ENCODE assay signal across 8 cellular contexts in genomic region chr3:141368062-141368924, GRCh38. TPM values are rescaled to one million over a fixed set of nuclear protein-coding genes. Genes with fewer than 3 reads are reported as not detected.
A peak's percentile ranks its signal among the peaks of the same experiment; 100 is the strongest.
DNase-seq lines count a peak whose midpoint lies in the region; ATAC-seq, FAIRE-seq and TF ChIP-seq lines count a peak whose summit lies in the region.

Gene ZBTB38, plus strand, starts transcription at chr3:141368504. Its CDS starts 73,885 bp downstream, at chr3:141442389.

- no peak for DNase-seq in activated CD4-positive, alpha-beta T cell treated with anti-CD3 and anti-CD28 coated beads, Interleukin-2, amount 10 ng/mL, durations not matched to agents 24 days and 14 days
- no peak for DNase-seq in activated CD4-positive, alpha-beta T cell treated with anti-CD3 and anti-CD28 coated beads for 1 hour
- DNase-seq in RPMI8226 (peak; percentile 92), dorsolateral prefrontal cortex (peak; percentile 27 to 93 (median 90)), HepG2 (ENCODE audit: low spot score) (peak; percentile 97), stomach (peak; percentile 93), GM10266 (ENCODE audit: extremely low spot score) (no peak)

- no peaks in the 10 kb centered on the region for H3K27me3 ChIP-seq in dorsolateral prefrontal cortex
- H3K27me3 ChIP-seq in HepG2 (ENCODE audit: control insufficient read depth in 1 of 2, insufficient read depth in 2 of 2, low read length in 2 of 2): no peaks in the 10 kb centered on the region
- H3K27me3 ChIP-seq in stomach: no peaks in the 10 kb centered on the region

- H3K79me2 ChIP-seq in HepG2 (ENCODE audit: insufficient read depth, low read length): peaks cover 16% of the 10 kb centered on the region

- no peaks in the 10 kb centered on the region for H4K20me1 ChIP-seq in HepG2 (ENCODE audit: insufficient read depth, low read length)

- H3K27me3 Mint-ChIP-seq in activated CD4-positive, alpha-beta T cell treated with anti-CD3 and anti-CD28 coated beads, Interleukin-2, amount 10 ng/mL, durations not matched to agents 24 days and 14 days: peaks cover 2% of the 10 kb centered on the region

- CTCF ChIA-PET in HepG2 (lab: Yijun Ruan, JAX; ENCODE audit: low intra/inter-chr PET ratio, low total read pairs): no interaction called here

- TF ChIP-seq POLR2A in HepG2 (IDR thresholded peaks at IDR 0.05; ENCODE audit: insufficient read depth in 1 of 2, low read depth in 2 of 2, low read length in 2 of 2) (peak; percentile 77), stomach (IDR thresholded peaks at IDR 0.05) (no peak)

- intact Hi-C loops in activated CD4-positive, alpha-beta T cell treated with anti-CD3 and anti-CD28 coated beads, Interleukin-2, amount 10 ng/mL, durations not matched to agents 24 days and 14 days (cut with micrococcal nuclease): no loop called here
- intact Hi-C loops in dorsolateral prefrontal cortex (cut with DNase I) (loop anchor here (2.0 to 10.0 kb wide), 5 partner anchors 15 to 133 kb away; partner anchors contain the start of gene PXYLP1 (in 1 of the 2)), HepG2 (cut with micrococcal nuclease; ENCODE audit: unreplicated experiment) (loop anchor here (1.0 kb wide), 1 partner anchor 32 kb away; no protein-coding TSS in a partner anchor), stomach (cut with DNase I; ENCODE audit: low total_unique reads) (no loop called here)

- peaks cover 16% of the 10 kb centered on the region for H3K4me1 Mint-ChIP-seq in activated CD4-positive, alpha-beta T cell treated with anti-CD3 and anti-CD28 coated beads, Interleukin-2, amount 10 ng/mL, durations not matched to agents 24 days and 14 days

- peak within 1 kb of the TSS; percentile 86 for H3K9ac ChIP-seq in HepG2 (ENCODE audit: insufficient read depth, low read depth, low read length)

- no peaks in the 10 kb centered on the region for H3K9me3 Mint-ChIP-seq in activated CD4-positive, alpha-beta T cell treated with anti-CD3 and anti-CD28 coated beads, Interleukin-2, amount 10 ng/mL, durations not matched to agents 24 days and 14 days

- 24% methylated on average over 20 of the region's 26 CpGs for WGBS in HepG2 (ENCODE audit: low lambda C conversion rate)
- 27 to 41% (median 31%) methylated on average over 26 of the region's 26 CpGs for WGBS in stomach, 5 donors

- H3K27ac Mint-ChIP-seq in activated CD4-positive, alpha-beta T cell treated with anti-CD3 and anti-CD28 coated beads, Interleukin-2, amount 10 ng/mL, durations not matched to agents 24 days and 14 days: no peak within 1 kb of the TSS

- TF ChIP-seq CTCF in dorsolateral prefrontal cortex (IDR thresholded peaks at IDR 0.05 in 54 of 56, conservative IDR thresholded peaks at IDR 0.05 in 2 of 56; ENCODE audit: low read depth in 1 of 56, partially characterized antibody in 56 of 56): peak in 14 of 56 donors; percentile 3 to 41 (median 14)
- TF ChIP-seq CTCF in HepG2 (CRISPR knock-in tag; IDR thresholded peaks at IDR 0.05): peak; percentile 40
- TF ChIP-seq CTCF in stomach (IDR thresholded peaks at IDR 0.05): no peak
- no peak for TF ChIP-seq CTCF in GM10266 (IDR thresholded peaks at IDR 0.05; ENCODE audit: control insufficient read depth, insufficient read depth, low read depth, missing control alignments)

- H3K4me3 ChIP-seq in dorsolateral prefrontal cortex (peak within 1 kb of the TSS; percentile 1 to 68 (median 46)), HepG2 (replicated peaks in 1 of 3; ENCODE audit: insufficient read depth in 1 of 3, low read depth in 2 of 3, low read length in 3 of 3) (peak within 1 kb of the TSS; percentile 48 to 73 (median 50)), stomach (peak within 1 kb of the TSS; percentile 16 to 35 (median 33))

- TF ChIP-seq EP300 in HepG2 (IDR thresholded peaks at IDR 0.05; ENCODE audit: low read depth in 2 of 2, low read length in 2 of 2) (peak; percentile 49 to 93; a peak in 3 of 4 replicates), HepG2 (CRISPR knock-in tag; IDR thresholded peaks at IDR 0.05; ENCODE audit: borderline replicate concordance) (peak; percentile 93), stomach (IDR thresholded peaks at IDR 0.05) (no peak)

- H3K36me3 Mint-ChIP-seq in activated CD4-positive, alpha-beta T cell treated with anti-CD3 and anti-CD28 coated beads, Interleukin-2, amount 10 ng/mL, durations not matched to agents 24 days and 14 days (ENCODE audit: low read depth): no peaks in the 10 kb centered on the region

- POLR2A ChIA-PET in HepG2 (lab: Yijun Ruan, JAX): interaction anchor here (1.4 to 3.6 kb wide), 5 partner anchors 17 to 64 kb away, joined by 3 to 39 read pairs (median 19); no protein-coding TSS in a partner anchor

- FAIRE-seq in HepG2 (lab: Jason Lieb, UNC): peak; percentile 56

- H3K36me3 ChIP-seq in HepG2 (replicated peaks in 1 of 2; ENCODE audit: control insufficient read depth in 1 of 2, insufficient read depth in 2 of 2, low read length in 2 of 2): peaks cover 1 to 3% of the 10 kb centered on the region in 2 experiments; a peak in 1 of 5 replicates
- no peaks in the 10 kb centered on the region for H3K36me3 ChIP-seq in stomach

- in situ Hi-C loops in HepG2 (cut with HindIII; ENCODE audit: extremely low pct_ligation_motif_present, low pct_unique_long_range_greater_than_20kb): loop anchor here (5.0 kb wide), 1 partner anchor 34 kb away; no protein-coding TSS in a partner anchor

- H3K27ac ChIP-seq in dorsolateral prefrontal cortex: peak within 1 kb of the TSS; percentile 66 to 99 (median 96)
- peak within 1 kb of the TSS; percentile 98 for H3K27ac ChIP-seq in HepG2 (ENCODE audit: extremely low read length, insufficient read depth, low read length)
- peak within 1 kb of the TSS; percentile 56 to 93 (median 87) for H3K27ac ChIP-seq in stomach

- H3K4me2 ChIP-seq in HepG2 (ENCODE audit: low read depth, low read length): peak within 1 kb of the TSS; percentile 93

- H2AFZ ChIP-seq in HepG2 (ENCODE audit: low read length): peak within 1 kb of the TSS; percentile 91

- H3K4me3 Mint-ChIP-seq in activated CD4-positive, alpha-beta T cell treated with anti-CD3 and anti-CD28 coated beads, Interleukin-2, amount 10 ng/mL, durations not matched to agents 24 days and 14 days: no peak within 1 kb of the TSS

- H3K9me3 ChIP-seq in HepG2 (ENCODE audit: low read length) (no peaks in the 10 kb centered on the region), stomach (no peaks in the 10 kb centered on the region)

- H3K4me1 ChIP-seq in HepG2 (ENCODE audit: insufficient read depth, low read length) (peaks cover 79% of the 10 kb centered on the region), stomach (peaks cover 31 to 47% (median 38%) of the 10 kb centered on the region in 4 donors)

- BruUV-seq in HepG2 (replicated peaks; lab: Mats Ljungman, UMichigan): TSS peak; percentile 84

- peak; percentile 96 for ATAC-seq in HepG2
- no peak for ATAC-seq in GM18517 (IDR thresholded peaks at IDR 0.05; ENCODE audit: unreplicated experiment)

- peak; percentile 38; the same call in 1 of the 2 replicates for TF ChIP-seq RAD21 in HepG2 (CRISPR knock-in tag; IDR thresholded peaks at IDR 0.05)

TF ChIP-seq in HepG2, 621 proteins besides CTCF, POLR2A, EP300 and RAD21 (continues in another document):
- TF ChIP-seq PRMT3 (CRISPR knock-in tag; IDR thresholded peaks at IDR 0.05; ENCODE audit: borderline replicate concordance, low read depth): 0 out of 2 replicates have a peak, but pooled peaks have one; percentile 57
- no peak for TF ChIP-seq CEBPB (IDR thresholded peaks at IDR 0.05; ENCODE audit: borderline replicate concordance, low read depth, low read length)
- no peak for TF ChIP-seq PCBP2 (optimal IDR thresholded peaks at IDR 0.05; ENCODE audit: low read depth, low read length, poor library complexity, severe bottlenecking)
- TF ChIP-seq, protein P1, sequence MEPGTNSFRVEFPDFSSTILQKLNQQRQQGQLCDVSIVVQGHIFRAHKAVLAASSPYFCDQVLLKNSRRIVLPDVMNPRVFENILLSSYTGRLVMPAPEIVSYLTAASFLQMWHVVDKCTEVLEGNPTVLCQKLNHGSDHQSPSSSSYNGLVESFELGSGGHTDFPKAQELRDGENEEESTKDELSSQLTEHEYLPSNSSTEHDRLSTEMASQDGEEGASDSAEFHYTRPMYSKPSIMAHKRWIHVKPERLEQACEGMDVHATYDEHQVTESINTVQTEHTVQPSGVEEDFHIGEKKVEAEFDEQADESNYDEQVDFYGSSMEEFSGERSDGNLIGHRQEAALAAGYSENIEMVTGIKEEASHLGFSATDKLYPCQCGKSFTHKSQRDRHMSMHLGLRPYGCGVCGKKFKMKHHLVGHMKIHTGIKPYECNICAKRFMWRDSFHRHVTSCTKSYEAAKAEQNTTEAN (CRISPR knock-in tag; conservative IDR thresholded peaks at IDR 0.05): peak; percentile 85
- TF ChIP-seq ZNF737 (CRISPR knock-in tag; IDR thresholded peaks at IDR 0.05; ENCODE audit: borderline replicate concordance): no peak
- TF ChIP-seq ZFY (CRISPR knock-in tag; IDR thresholded peaks at IDR 0.05): peak; percentile 87

RNA-seq across cellular contexts. Expression of gene ZBTB38, which starts in this region (rescaled TPM):
- 14.5 and 17.8 TPM in 2 replicates for total RNA-seq in activated CD4-positive, alpha-beta T cell treated with anti-CD3 and anti-CD28 coated beads, Interleukin-2, amount 10 ng/mL, durations not matched to agents 24 days and 14 days
- total RNA-seq in dorsolateral prefrontal cortex (100 to 1,000 TPM; 101 to 187 (median 131) TPM), HepG2 (2016; rRNA removed; fragmentation: Illumina TruSeq; extraction: Trizol) (51.7 and 77.9 TPM in 2 replicates), stomach (100 to 1,000 TPM in 1 of 5 donors, 10 to 100 TPM in 4; 26.9 to 253 (median 64.3) TPM)
- 8.0 and 8.8 TPM in 2 replicates for total RNA-seq in HepG2 (2016; cell fraction: cytosol; rRNA removed; fragmentation: Illumina TruSeq; extraction: Trizol; ENCODE audit: low read depth)
- 47.2 and 73.5 TPM in 2 replicates for total RNA-seq in HepG2 (2016; cell fraction: insoluble cytoplasmic fraction; rRNA removed; fragmentation: Illumina TruSeq; extraction: Trizol)
- total RNA-seq in HepG2 (2016; cell fraction: membrane; rRNA removed; fragmentation: Illumina TruSeq; extraction: Trizol): 24.0 and 25.0 TPM in 2 replicates
- 50.9 and 56.2 TPM in 2 replicates for total RNA-seq in HepG2 (2016; cell fraction: nucleus; rRNA removed; fragmentation: Illumina TruSeq; extraction: Trizol)
- polyA plus RNA-seq in HepG2 (2011; rRNA removed) (20.4 and 26.8 TPM in 2 replicates), stomach (10 to 100 TPM in 1 of 3 donors, 1 to 10 TPM in 2; 5.3 to 10.7 (median 9.5) TPM)
- polyA plus RNA-seq in HepG2 (2011; cell fraction: cytosol; rRNA removed): 14.8 and 18.8 TPM in 2 replicates
- 26.0 and 30.5 TPM in 2 replicates for polyA plus RNA-seq in HepG2 (2011; cell fraction: nucleus; rRNA removed)
- polyA plus RNA-seq in HepG2 (2012): 30.3 and 41.4 TPM in 2 replicates
- 0.80 and 1.00 TPM in 2 replicates for polyA plus RNA-seq in HepG2 (2016; cell fraction: cytosol; fragmentation: Illumina TruSeq; extraction: Trizol; ENCODE audit: low read depth)
- 32.5 and 33.4 TPM in 2 replicates for polyA plus RNA-seq in HepG2 (2016; cell fraction: insoluble cytoplasmic fraction; fragmentation: Illumina TruSeq; extraction: Trizol; ENCODE audit: low read depth)
- polyA plus RNA-seq in HepG2 (2016; cell fraction: membrane; fragmentation: Illumina TruSeq; extraction: Trizol; ENCODE audit: low read depth): 2.7 and 3.4 TPM in 2 replicates
- 35.8 and 35.9 TPM in 2 replicates for polyA plus RNA-seq in HepG2 (2016; cell fraction: nucleus; fragmentation: Illumina TruSeq; extraction: Trizol; ENCODE audit: insufficient read depth, low read depth)
- 48.8 and 66.3 TPM in 2 replicates for polyA minus RNA-seq in HepG2 (2011; rRNA and poly(A)+ RNA removed; ENCODE audit: low replicate concordance)
- polyA minus RNA-seq in HepG2 (2011; cell fraction: cytosol; rRNA and poly(A)+ RNA removed): 52.1 and 52.3 TPM in 2 replicates
- 130 and 149 TPM in 2 replicates for polyA minus RNA-seq in HepG2 (2011; cell fraction: nucleus; rRNA and poly(A)+ RNA removed)

Comparison
In these comparisons a context has a peak if more than half of its experiments do, and no peak if none do; other contexts are left out.
1. DNase-seq: peak in RPMI8226 (single experiment), dorsolateral prefrontal cortex (10 of 10), HepG2 (single experiment) and stomach (single experiment); none in activated CD4-positive, alpha-beta T cell treated with anti-CD3 and anti-CD28 coated beads, Interleukin-2, amount 10 ng/mL, durations not matched to agents 24 days and 14 days (single experiment), activated CD4-positive, alpha-beta T cell treated with anti-CD3 and anti-CD28 coated beads for 1 hour (single experiment) and GM10266 (single experiment).
2. POLR2A ChIP-seq: peak in HepG2 (2 of 2); none in stomach (0 of 4).
3. intact Hi-C loops: an anchor here in dorsolateral prefrontal cortex (2.0 to 10.0 kb wide) and HepG2 (1.0 kb wide); none called in activated CD4-positive, alpha-beta T cell treated with anti-CD3 and anti-CD28 coated beads, Interleukin-2, amount 10 ng/mL, durations not matched to agents 24 days and 14 days and stomach.
4. Peak in every context shown above with its lines, with median percentiles within 50 percentile points of each other: H3K27ac ChIP-seq and H3K4me3 ChIP-seq.